In genomic region chr3:24583004-24583403, GRCh38 we compare ENCODE assay signal across 13 cellular contexts.
DNase-seq lines count a peak whose midpoint lies in the region; ATAC-seq, FAIRE-seq and TF ChIP-seq lines count a peak whose summit lies in the region.
"Had no signal": no experiment of that assay in that cellular context is flagged by ENCODE, and none has a peak within 500 bp of the region (broad histone marks: within the 10 kb centered on the region; RNA-seq: fewer than 3 reads in every experiment).

No MANE protein-coding gene starts in this region.

- no peaks in the 10 kb centered on the region for H3K79me2 ChIP-seq in keratinocyte (ENCODE audit: control insufficient read depth, insufficient read depth, low read length)

- H3K27me3 ChIP-seq in keratinocyte (ENCODE audit: control insufficient read depth, extremely low read depth, insufficient read depth, low read length), result no peaks in the 10 kb centered on the region
- H3K27me3 ChIP-seq: testis had no signal

- no peak for TF ChIP-seq POLR2A in GM12891 (IDR thresholded peaks at IDR 0.05; ENCODE audit: low read depth, low read length)

- DNase-seq in Right ventricle myocardium inferior (ENCODE audit: missing footprints) (no peak), left cardiac atrium (no peak), astrocyte of the spinal cord (ENCODE audit: low read depth, low spot score) (no peak), keratinocyte (ENCODE audit: low read depth, low spot score) (no peak), type B pancreatic cell (ENCODE audit: extremely low spot score, unreplicated experiment) (no peak), superior temporal gyrus (ENCODE audit: extremely low spot score) (no peak), GM12891 (ENCODE audit: insufficient read length, low spot score) (no peak), NCI-H748 treated with DMSO at 0.1 percent for 48 hours (lab: John Stamatoyannopoulos, UW) (no peak)
- DNase-seq: activated CD4-positive, CD25-positive, alpha-beta regulatory T cell treated with anti-CD3 and anti-CD28 coated beads, Interleukin-2, amount 50 U/mL, for 72 hours; activated naive CD4-positive, alpha-beta T cell treated with anti-CD3 and anti-CD28 coated beads, Interleukin-2, amount 10 ng/mL, durations not matched to agents 7 days and 5 days; effector memory CD4-positive, alpha-beta T cell; GDM1; testis had no signal

- H3K9me3 ChIP-seq in keratinocyte (ENCODE audit: control insufficient read depth, low read depth, low read length), result no peaks in the 10 kb centered on the region
- H3K9me3 ChIP-seq: testis had no signal

- H3K4me1 ChIP-seq in keratinocyte (ENCODE audit: control insufficient read depth, extremely low read depth, insufficient read depth, low read length), result peaks cover 4% of the 10 kb centered on the region
- H3K4me1 ChIP-seq: testis had no signal

- H3K4me3 ChIP-seq in astrocyte of the spinal cord (ENCODE audit: low read depth, low read length) (no peak overlapping the region), keratinocyte (ENCODE audit: control insufficient read depth in 2 of 3, extremely low read depth in 1 of 3, insufficient read depth in 2 of 3, low read depth in 1 of 3, low read length in 3 of 3) (no peak overlapping the region)
- H3K4me3 ChIP-seq: testis had no signal

- H3K9me3 Mint-ChIP-seq in type B pancreatic cell, result no peaks in the 10 kb centered on the region

- H3K4me1 Mint-ChIP-seq in type B pancreatic cell (ENCODE audit: unreplicated experiment), result no peaks in the 10 kb centered on the region
- H3K4me1 Mint-ChIP-seq: activated naive CD4-positive, alpha-beta T cell treated with anti-CD3 and anti-CD28 coated beads, Interleukin-2, amount 10 ng/mL, durations not matched to agents 7 days and 5 days had no signal

- H3K9me1 ChIP-seq in keratinocyte (ENCODE audit: control insufficient read depth, extremely low read depth, insufficient read depth, low read length), result no peaks in the 10 kb centered on the region

- H3K36me3 Mint-ChIP-seq in type B pancreatic cell, result no peaks in the 10 kb centered on the region
- H3K36me3 Mint-ChIP-seq: activated naive CD4-positive, alpha-beta T cell treated with anti-CD3 and anti-CD28 coated beads, Interleukin-2, amount 10 ng/mL, durations not matched to agents 7 days and 5 days had no signal

- H3K27ac Mint-ChIP-seq in type B pancreatic cell, result no peak overlapping the region
- H3K27ac Mint-ChIP-seq: activated naive CD4-positive, alpha-beta T cell treated with anti-CD3 and anti-CD28 coated beads, Interleukin-2, amount 10 ng/mL, durations not matched to agents 7 days and 5 days had no signal

- H2AFZ ChIP-seq in keratinocyte (ENCODE audit: control insufficient read depth, low read length), result no peak overlapping the region

- no peak for FAIRE-seq in keratinocyte (lab: Jason Lieb, UNC)
- no peak for FAIRE-seq in GM12891 (lab: Jason Lieb, UNC)

- intact Hi-C loops in Right ventricle myocardium inferior (cut with DNase I), result loop anchor here (5.0 kb wide), 3 partner anchors 86 to 586 kb away; no protein-coding TSS in a partner anchor
- intact Hi-C loops in left cardiac atrium (cut with DNase I), result loop anchor here in 1 of 2 donors (5.0 to 10.0 kb wide), 2 partner anchors 61 to 318 kb away; no protein-coding TSS in a partner anchor

- dilution Hi-C loops in keratinocyte (cut with MboI; ENCODE audit: extremely low pct_ligation_motif_present, low sequenced_read_pairs), result no loop called here

- in situ Hi-C loops in astrocyte of the spinal cord (cut with HindIII; ENCODE audit: low sequenced_read_pairs), result no loop called here

- no peaks in the 10 kb centered on the region for H4K20me1 ChIP-seq in keratinocyte (ENCODE audit: control insufficient read depth, extremely low read depth, insufficient read depth, low read length)

- TF ChIP-seq CTCF in astrocyte of the spinal cord (IDR thresholded peaks at IDR 0.05; ENCODE audit: low read depth, low read length) (peak; percentile 17), keratinocyte (optimal IDR thresholded peaks at IDR 0.05 in 1 of 3, IDR thresholded peaks at IDR 0.05 in 1 of 3, conservative IDR thresholded peaks at IDR 0.05 in 1 of 3; ENCODE audit: extremely low read depth in 1 of 3, insufficient read depth in 2 of 3, low read length in 3 of 3) (peak; percentile 25 to 54 (median 45)), type B pancreatic cell (conservative IDR thresholded peaks at IDR 0.05) (peak; percentile 21)

- peak; percentile 60 for ATAC-seq in Right ventricle myocardium inferior
- ATAC-seq in left cardiac atrium, result no peak

- H3K36me3 ChIP-seq in keratinocyte (ENCODE audit: control insufficient read depth in 2 of 2, extremely low read depth in 1 of 2, insufficient read depth in 2 of 2, low read length in 2 of 2), result no peaks in the 10 kb centered on the region

- H3K4me2 ChIP-seq in keratinocyte (ENCODE audit: control insufficient read depth, extremely low read depth, insufficient read depth, low read depth, low read length), result no peak overlapping the region

- H3K27me3 Mint-ChIP-seq in type B pancreatic cell, result peaks cover 7% of the 10 kb centered on the region
- H3K27me3 Mint-ChIP-seq: activated naive CD4-positive, alpha-beta T cell treated with anti-CD3 and anti-CD28 coated beads, Interleukin-2, amount 10 ng/mL, durations not matched to agents 7 days and 5 days had no signal

- H3K27ac ChIP-seq in keratinocyte (ENCODE audit: control insufficient read depth, insufficient read depth, low read length), result no peak overlapping the region
- H3K27ac ChIP-seq: testis had no signal

- H3K9ac ChIP-seq in keratinocyte (ENCODE audit: control insufficient read depth, extremely low read depth, insufficient read depth, low read length), result no peak overlapping the region

- H3K4me3 Mint-ChIP-seq in type B pancreatic cell, result no peak overlapping the region
- H3K4me3 Mint-ChIP-seq: activated naive CD4-positive, alpha-beta T cell treated with anti-CD3 and anti-CD28 coated beads, Interleukin-2, amount 10 ng/mL, durations not matched to agents 7 days and 5 days had no signal

TF ChIP-seq in GM12891, 5 proteins besides CTCF, POLR2A, EP300 and RAD21:
- TF ChIP-seq PAX5 (IDR thresholded peaks at IDR 0.05; ENCODE audit: insufficient read depth, low read length, severe bottlenecking) (no peak), POU2F2 (IDR thresholded peaks at IDR 0.05; ENCODE audit: low read depth, low read length) (no peak), SPI1 (IDR thresholded peaks at IDR 0.05; ENCODE audit: low read depth, low read length) (no peak), TAF1 (IDR thresholded peaks at IDR 0.05; ENCODE audit: low read depth, low read length) (no peak), POLR2AphosphoS5 (IDR thresholded peaks at IDR 0.05; ENCODE audit: low read depth, low read length) (no peak)
TF ChIP-seq in GM12891: peak in this region for 0.
